33 cellular contexts compared by ENCODE assay signal in genomic region chr6:141753180-141753579, GRCh38.
"Had no signal": no experiment of that assay in that cellular context is flagged by ENCODE, and none has a peak within 500 bp of the region (broad histone marks: within the 10 kb centered on the region; RNA-seq: fewer than 3 reads in every experiment).

No MANE protein-coding gene starts in this region.

- H3K36me3 ChIP-seq: esophagus muscularis mucosa, heart right ventricle, left lung, neural progenitor cell, prostate gland, right atrium auricular region, tibial nerve, upper lobe of right lung, uterus had no signal

- H3K79me2 ChIP-seq: parathyroid adenoma had no signal

- H3K4me1 Mint-ChIP-seq: naive thymus-derived CD4-positive, alpha-beta T cell; nephron; neural progenitor cell had no signal

- H3K9me3 Mint-ChIP-seq: nephron, neural progenitor cell had no signal

- H3K4me2 ChIP-seq: neural progenitor cell, smooth muscle cell had no signal

- FAIRE-seq: endothelial cell of umbilical vein, islet of Langerhans had no signal

- H3K4me3 Mint-ChIP-seq: naive thymus-derived CD4-positive, alpha-beta T cell; nephron; neural progenitor cell had no signal

- H3K27me3 Mint-ChIP-seq: naive thymus-derived CD4-positive, alpha-beta T cell had no signal

- H2AFZ ChIP-seq: neural progenitor cell, parathyroid adenoma had no signal

- ATAC-seq: heart right ventricle; left cardiac atrium; left lung; naive thymus-derived CD4-positive, alpha-beta T cell; sciatic nerve; upper lobe of right lung had no signal

- H3K4me1 ChIP-seq: esophagus muscularis mucosa, heart right ventricle, left lung, neural progenitor cell, parathyroid adenoma, prostate gland, right atrium auricular region, testis, tibial nerve, upper lobe of right lung, uterus had no signal

- H3K4me3 ChIP-seq: coronary artery, esophagus muscularis mucosa, heart right ventricle, left lung, neural progenitor cell, prostate gland, right atrium auricular region, smooth muscle cell, testis, tibial nerve, upper lobe of right lung, uterus had no signal

- H3K27ac Mint-ChIP-seq: naive thymus-derived CD4-positive, alpha-beta T cell; nephron; neural progenitor cell had no signal

- H3K27me3 ChIP-seq: esophagus muscularis mucosa, heart right ventricle, left lung, neural progenitor cell, right atrium auricular region, testis, tibial nerve, upper lobe of right lung, uterus had no signal

- H3K9ac ChIP-seq: neural progenitor cell, parathyroid adenoma had no signal

- DNase-seq: dermis blood vessel endothelial cell; effector memory CD4-positive, alpha-beta T cell; foreskin melanocyte; glutamatergic neuron; heart right ventricle; hippocampal formation; left cardiac atrium; left lung; mammary epithelial cell; mesendoderm; midbrain; naive thymus-derived CD4-positive, alpha-beta T cell; stimulated activated CD4-positive, alpha-beta T cell treated with anti-CD3 and anti-CD28 coated beads, Interleukin-12 subunit alpha, Interleukin-12 subunit beta, amount 100 ng/mL, for 4 hours; stimulated activated CD4-positive, alpha-beta T cell treated with anti-CD3 and anti-CD28 coated beads, Interleukin-1b, Interleukin-23, amount 100 ng/mL, for 48 hours; stimulated activated CD4-positive, alpha-beta T cell treated with anti-CD3 and anti-CD28 coated beads, Interleukin-4, amount 100 ng/mL, for 1 hour; stimulated activated CD8-positive, alpha-beta memory T cell treated with anti-CD3 and anti-CD28 coated beads, Interleukin-4, amount 100 ng/mL, for 48 hours; stimulated activated naive CD4-positive, alpha-beta T cell; substantia nigra; testis; upper lobe of right lung; uterus had no signal

- H3K36me3 Mint-ChIP-seq: naive thymus-derived CD4-positive, alpha-beta T cell; neural progenitor cell had no signal

- H3K27ac ChIP-seq: coronary artery, esophagus muscularis mucosa, heart right ventricle, left lung, neural progenitor cell, parathyroid adenoma, prostate gland, right atrium auricular region, testis, tibial nerve, upper lobe of right lung, uterus had no signal

- H3K9me3 ChIP-seq: esophagus muscularis mucosa, heart right ventricle, left lung, prostate gland, right atrium auricular region, testis, tibial nerve, upper lobe of right lung, uterus had no signal
